In genomic region chr10:109963439-109963838, GRCh38 we compare ENCODE assay signal across 25 cellular contexts. TPM values are rescaled to one million over a fixed set of nuclear protein-coding genes. Genes with fewer than 3 reads are reported as not detected.
A peak's percentile ranks its signal among the peaks of the same experiment; 100 is the strongest.
DNase-seq lines count a peak whose midpoint lies in the region; ATAC-seq, FAIRE-seq and TF ChIP-seq lines count a peak whose summit lies in the region.
"Had no signal": no experiment of that assay in that cellular context is flagged by ENCODE, and none has a peak within 500 bp of the region (broad histone marks: within the 10 kb centered on the region; RNA-seq: fewer than 3 reads in every experiment).

No MANE protein-coding gene starts in this region.

- H3K27ac ChIP-seq in A673 (ENCODE audit: low read depth, low read length, poor library complexity, severe bottlenecking): no peak overlapping the region
- H3K27ac ChIP-seq in HEK293 (ENCODE audit: extremely low read depth, low read depth, low read length): no peak overlapping the region
- no peak overlapping the region for H3K27ac ChIP-seq in astrocyte (ENCODE audit: low read depth, low read length)
- H3K27ac ChIP-seq in hepatocyte: no peak overlapping the region
- H3K27ac ChIP-seq: 22Rv1, esophagus muscularis mucosa, HL-60, RWPE1, upper lobe of right lung had no signal

- H3K79me2 ChIP-seq in astrocyte (ENCODE audit: insufficient read depth, low read length) (no peaks in the 10 kb centered on the region), hepatocyte (no peaks in the 10 kb centered on the region)

- H4K20me1 ChIP-seq in astrocyte (ENCODE audit: insufficient read depth, low read length): no peaks in the 10 kb centered on the region
- H4K20me1 ChIP-seq in hepatocyte (ENCODE audit: insufficient read depth, poor library complexity, severe bottlenecking): no peaks in the 10 kb centered on the region

- no peaks in the 10 kb centered on the region for H3K27me3 Mint-ChIP-seq in astrocyte (ENCODE audit: low read depth, unreplicated experiment)
- H3K27me3 Mint-ChIP-seq: stimulated activated naive CD8-positive, alpha-beta T cell treated with anti-CD3 and anti-CD28 coated beads, Interleukin-15, amount 100 ng/mL, for 72 hours had no signal

- H2AFZ ChIP-seq in astrocyte (ENCODE audit: low read depth, low read length): no peak overlapping the region
- H2AFZ ChIP-seq in hepatocyte: no peak overlapping the region

- H3K4me2 ChIP-seq in astrocyte (ENCODE audit: low read length) (no peak overlapping the region), hepatocyte (no peak overlapping the region)

- CTCF ChIA-PET in A673 (lab: Charles Lee): no interaction called here
- CTCF ChIA-PET in HEK293 (lab: Yijun Ruan, JAX): interaction anchor here (4.4 kb wide), 1 partner anchor 16 kb away, joined by 17 read pairs; no protein-coding TSS in a partner anchor

- H3K4me1 Mint-ChIP-seq in astrocyte (ENCODE audit: low read depth, unreplicated experiment): peaks cover 45% of the 10 kb centered on the region
- H3K4me1 Mint-ChIP-seq: naive thymus-derived CD4-positive, alpha-beta T cell had no signal

- peak overlapping the region; percentile 13 for H3K27ac Mint-ChIP-seq in astrocyte (ENCODE audit: unreplicated experiment)
- H3K27ac Mint-ChIP-seq: HFFc6; naive thymus-derived CD4-positive, alpha-beta T cell; stimulated activated naive CD8-positive, alpha-beta T cell treated with anti-CD3 and anti-CD28 coated beads, Interleukin-15, amount 100 ng/mL, for 72 hours had no signal

- no peak overlapping the region for H3K4me3 ChIP-seq in A673 (ENCODE audit: low read depth, low read length, poor library complexity, severe bottlenecking)
- no peak overlapping the region for H3K4me3 ChIP-seq in HEK293 (ENCODE audit: low read depth, low read length)
- no peak overlapping the region for H3K4me3 ChIP-seq in astrocyte (ENCODE audit: insufficient read depth, low read depth, low read length)
- H3K4me3 ChIP-seq in foreskin fibroblast (ENCODE audit: low read depth in 1 of 2, low read length in 2 of 2): no peak overlapping the region
- H3K4me3 ChIP-seq in hepatocyte: no peak overlapping the region
- H3K4me3 ChIP-seq: esophagus muscularis mucosa, upper lobe of right lung had no signal

- no peak overlapping the region for H3K4me3 Mint-ChIP-seq in astrocyte (ENCODE audit: unreplicated experiment)
- H3K4me3 Mint-ChIP-seq: HFFc6; naive thymus-derived CD4-positive, alpha-beta T cell; stimulated activated naive CD8-positive, alpha-beta T cell treated with anti-CD3 and anti-CD28 coated beads, Interleukin-15, amount 100 ng/mL, for 72 hours had no signal

- no peaks in the 10 kb centered on the region for H3K9me3 Mint-ChIP-seq in astrocyte (ENCODE audit: unreplicated experiment)
- H3K9me3 Mint-ChIP-seq: HFFc6; naive thymus-derived CD4-positive, alpha-beta T cell; stimulated activated naive CD8-positive, alpha-beta T cell treated with anti-CD3 and anti-CD28 coated beads, Interleukin-15, amount 100 ng/mL, for 72 hours had no signal

- H3K4me1 ChIP-seq in A673 (ENCODE audit: insufficient read depth, low read length, poor library complexity, severe bottlenecking) (peaks cover 13% of the 10 kb centered on the region), HEK293 (ENCODE audit: control insufficient read depth, insufficient read depth, low read length) (peaks cover 36% of the 10 kb centered on the region), astrocyte (ENCODE audit: insufficient read depth, low read length) (peaks cover 53% of the 10 kb centered on the region), hepatocyte (ENCODE audit: insufficient read depth) (peaks cover 52% of the 10 kb centered on the region)

- H3K27me3 ChIP-seq in A673 (replicated peaks; ENCODE audit: insufficient read depth, low read depth, low read length, poor library complexity) (no peaks in the 10 kb centered on the region), astrocyte (ENCODE audit: insufficient read depth, low read length) (no peaks in the 10 kb centered on the region), hepatocyte (no peaks in the 10 kb centered on the region)
- H3K27me3 ChIP-seq: esophagus muscularis mucosa, upper lobe of right lung had no signal

- TF ChIP-seq CTCF in A673 (conservative IDR thresholded peaks at IDR 0.05; ENCODE audit: low read depth, low read length) (no peak), HEK293 (tag by site-specific recombination; IDR thresholded peaks at IDR 0.05) (no peak), astrocyte (IDR thresholded peaks at IDR 0.05; ENCODE audit: insufficient read depth, low read depth, low read length) (no peak), foreskin fibroblast (IDR thresholded peaks at IDR 0.05; ENCODE audit: low read depth, low read length) (no peak), hepatocyte (IDR thresholded peaks at IDR 0.05; ENCODE audit: poor library complexity) (no peak)

- no peak overlapping the region for H3K9ac ChIP-seq in astrocyte (ENCODE audit: low read length)

- no peaks in the 10 kb centered on the region for H3K36me3 ChIP-seq in A673 (ENCODE audit: insufficient read depth, low read length, poor library complexity, severe bottlenecking)
- no peaks in the 10 kb centered on the region for H3K36me3 ChIP-seq in HEK293 (ENCODE audit: control insufficient read depth in 2 of 2, insufficient read depth in 1 of 2, low read length in 2 of 2)
- H3K36me3 ChIP-seq in astrocyte (ENCODE audit: insufficient read depth, low read length): no peaks in the 10 kb centered on the region
- H3K36me3 ChIP-seq in hepatocyte (replicated peaks; ENCODE audit: insufficient read depth, low read depth): no peaks in the 10 kb centered on the region
- H3K36me3 ChIP-seq: esophagus muscularis mucosa, upper lobe of right lung had no signal

- no peaks in the 10 kb centered on the region for H3K9me3 ChIP-seq in A673 (ENCODE audit: low read depth, low read length, poor library complexity, severe bottlenecking)
- H3K9me3 ChIP-seq in HEK293 (ENCODE audit: control insufficient read depth, insufficient read depth, low read depth, low read length): no peaks in the 10 kb centered on the region
- no peaks in the 10 kb centered on the region for H3K9me3 ChIP-seq in astrocyte (ENCODE audit: insufficient read depth, low read depth, low read length)
- H3K9me3 ChIP-seq in hepatocyte (ENCODE audit: low read depth): no peaks in the 10 kb centered on the region
- H3K9me3 ChIP-seq: esophagus muscularis mucosa, upper lobe of right lung had no signal

- peak; percentile 9 for FAIRE-seq in astrocyte (lab: Jason Lieb, UNC)
- FAIRE-seq: TTC549 had no signal

- no peaks in the 10 kb centered on the region for H3K9me2 ChIP-seq in hepatocyte (replicated peaks; ENCODE audit: insufficient read depth)

- DNase-seq in A673 (ENCODE audit: low spot score) (peak; percentile 27), astrocyte (ENCODE audit: low read depth) (no peak), foreskin fibroblast (peak; percentile 79 to 88), hepatocyte (ENCODE audit: low spot score) (no peak), iPS-NIHi7 (ENCODE audit: extremely low spot score) (no peak)
- no peak for DNase-seq in activated CD4-positive, alpha-beta T cell treated with anti-CD3 and anti-CD28 coated beads, Interleukin-2, amount 50 U/mL, for 48 hours
- DNase-seq: activated CD4-positive, alpha-beta T cell treated with anti-CD3 and anti-CD28 coated beads for 48 hours; activated effector memory CD4-positive, alpha-beta T cell treated with anti-CD3 and anti-CD28 coated beads, Interleukin-2, amount 50 U/mL, for 16 hours; central memory CD4-positive, alpha-beta T cell; effector memory CD4-positive, alpha-beta T cell; HFFc6; islet precursor cell; mammary epithelial cell; naive thymus-derived CD4-positive, alpha-beta T cell; NCI-H187; stimulated activated CD4-positive, alpha-beta T cell treated with anti-CD3 and anti-CD28 coated beads, Interleukin-2, amount 100 ng/mL, for 48 hours; stimulated activated naive CD8-positive, alpha-beta T cell treated with anti-CD3 and anti-CD28 coated beads, Interleukin-15, amount 100 ng/mL, for 72 hours; upper lobe of right lung had no signal

- ATAC-seq in GM19023 (IDR thresholded peaks at IDR 0.05; ENCODE audit: unreplicated experiment): no peak
- ATAC-seq: naive thymus-derived CD4-positive, alpha-beta T cell; stimulated activated naive CD8-positive, alpha-beta T cell treated with anti-CD3 and anti-CD28 coated beads, Interleukin-15, amount 100 ng/mL, for 72 hours; upper lobe of right lung had no signal

- no TSS peak for BruUV-seq in A673 (replicated peaks; lab: Mats Ljungman, UMichigan)

- POLR2A ChIA-PET in A673 (lab: Charles Lee; ENCODE audit: low non-redundant PET): no interaction called here
- POLR2A ChIA-PET in HEK293 (lab: Yijun Ruan, JAX): no interaction called here

- WGBS in hepatocyte (ENCODE audit: low lambda C conversion rate, missing lambda C conversion rate): 46% methylated on average over 5 of the region's 5 CpGs

- H3K36me3 Mint-ChIP-seq in astrocyte (ENCODE audit: low read depth, unreplicated experiment): no peaks in the 10 kb centered on the region
- H3K36me3 Mint-ChIP-seq: naive thymus-derived CD4-positive, alpha-beta T cell had no signal

- intact Hi-C loops in A673 (cut with micrococcal nuclease; ENCODE audit: unreplicated experiment): no loop called here

TF ChIP-seq in HEK293, 187 proteins besides CTCF, POLR2A, EP300 and RAD21 (continues in another document):
- TF ChIP-seq GLI2 (tag by site-specific recombination; IDR thresholded peaks at IDR 0.05; ENCODE audit: borderline replicate concordance, low read depth) (no peak), ZBTB44 (tag by site-specific recombination; IDR thresholded peaks at IDR 0.05) (0 out of 2 replicates have a peak, but pooled peaks have one; percentile 18)

RNA-seq across cellular contexts. Expression of gene XPNPEP1, which starts 40.1 kb away (rescaled TPM):
- total RNA-seq in A673 (2021) (65.4 and 72.5 TPM in 2 replicates), astrocyte (100 and 104 TPM in 2 replicates), hepatocyte (89.7 and 99.4 TPM in 2 replicates)
- 40.2 and 55.5 TPM in 2 replicates for polyA plus RNA-seq in hepatocyte

RNA-seq across cellular contexts. Expression of gene ADD3, which starts 44.3 kb away (rescaled TPM):
- total RNA-seq in A673 (2021) (80.5 and 82.9 TPM in 2 replicates), astrocyte (127 and 148 TPM in 2 replicates), hepatocyte (206 and 216 TPM in 2 replicates)
- polyA plus RNA-seq in hepatocyte: 83.2 and 88.6 TPM in 2 replicates

Comparison
In these comparisons a context has a peak if more than half of its experiments do, and no peak if none do; other contexts are left out.
1. DNase-seq: peak in A673 (single experiment) and foreskin fibroblast (2 of 2); none in astrocyte (single experiment), hepatocyte (single experiment), iPS-NIHi7 (single experiment) and activated CD4-positive, alpha-beta T cell treated with anti-CD3 and anti-CD28 coated beads, Interleukin-2, amount 50 U/mL, for 48 hours (0 of 2).